11 cellular contexts compared by ENCODE assay signal in genomic region chr20:32830437-32830836, GRCh38. TPM values are rescaled to one million over a fixed set of nuclear protein-coding genes. Genes with fewer than 3 reads are reported as not detected.
DNase-seq lines count a peak whose midpoint lies in the region; ATAC-seq, FAIRE-seq and TF ChIP-seq lines count a peak whose summit lies in the region.
"Had no signal": no experiment of that assay in that cellular context is flagged by ENCODE, and none has a peak within 500 bp of the region (broad histone marks: within the 10 kb centered on the region; RNA-seq: fewer than 3 reads in every experiment).

No MANE protein-coding gene starts in this region.

- H3K27me3 Mint-ChIP-seq in T-helper 2 cell treated with Interferon-gamma antibody and Interleukin-4, amounts not matched to agents 5 μg/mL and 100 μg/mL, for 36 hours (ENCODE audit: low read depth): no peaks in the 10 kb centered on the region

- no peak overlapping the region for H2AFZ ChIP-seq in PC-3 (ENCODE audit: low read length)

- in situ Hi-C loops in brain microvascular endothelial cell (cut with HindIII; ENCODE audit: low pct_ligation_motif_present, low sequenced_read_pairs): no loop called here

- 78 to 96% (median 88%) methylated on average over 3 of the region's 3 CpGs for WGBS in stomach, 5 donors

- H3F3A ChIP-seq in PC-3 (ENCODE audit: low read length, unreplicated experiment): no peaks in the 10 kb centered on the region

- CTCF ChIA-PET in PC-3 (lab: Charles Lee): no interaction called here

- no peak overlapping the region for H3K4me3 Mint-ChIP-seq in T-helper 2 cell treated with Interferon-gamma antibody and Interleukin-4, amounts not matched to agents 5 μg/mL and 100 μg/mL, for 36 hours

- no TSS peak for BruUV-seq in PC-3 (replicated peaks; lab: Mats Ljungman, UMichigan)

- H3K27ac Mint-ChIP-seq in T-helper 2 cell treated with Interferon-gamma antibody and Interleukin-4, amounts not matched to agents 5 μg/mL and 100 μg/mL, for 36 hours: no peak overlapping the region

- no peak for FAIRE-seq in GM12891 (lab: Jason Lieb, UNC)
- FAIRE-seq: astrocyte had no signal

- H3K4me1 Mint-ChIP-seq in T-helper 2 cell treated with Interferon-gamma antibody and Interleukin-4, amounts not matched to agents 5 μg/mL and 100 μg/mL, for 36 hours (ENCODE audit: low read depth): peaks cover 33% of the 10 kb centered on the region

- H3K4me3 ChIP-seq in brain microvascular endothelial cell (ENCODE audit: low read depth, low read length) (no peak overlapping the region), stomach (no peak overlapping the region), PC-3 (ENCODE audit: low read length) (no peak overlapping the region)

- TF ChIP-seq CTCF in brain microvascular endothelial cell (IDR thresholded peaks at IDR 0.05; ENCODE audit: low read depth, low read length, missing control alignments): no peak
- TF ChIP-seq CTCF in stomach (IDR thresholded peaks at IDR 0.05): no peak
- TF ChIP-seq CTCF in PC-3 (conservative IDR thresholded peaks at IDR 0.05; ENCODE audit: low read depth, low read length): no peak

- H3K4me2 ChIP-seq in PC-3 (ENCODE audit: low read length): no peak overlapping the region

- H3K9ac ChIP-seq in PC-3 (ENCODE audit: low read length): no peak overlapping the region

- TF ChIP-seq POLR2A in stomach (IDR thresholded peaks at IDR 0.05): no peak
- TF ChIP-seq POLR2A in GM12891 (IDR thresholded peaks at IDR 0.05; ENCODE audit: low read depth, low read length): no peak

- peaks cover 65% of the 10 kb centered on the region for H3K36me3 Mint-ChIP-seq in T-helper 2 cell treated with Interferon-gamma antibody and Interleukin-4, amounts not matched to agents 5 μg/mL and 100 μg/mL, for 36 hours (ENCODE audit: low read depth)

- H3K27me3 ChIP-seq in brain microvascular endothelial cell (replicated peaks) (no peaks in the 10 kb centered on the region), stomach (no peaks in the 10 kb centered on the region), PC-3 (ENCODE audit: low read length) (no peaks in the 10 kb centered on the region)

- intact Hi-C loops in left colon (cut with DNase I, micrococcal nuclease) (no loop called here), stomach (cut with DNase I; ENCODE audit: low total_unique reads) (no loop called here), PC-3 (cut with micrococcal nuclease) (no loop called here)

- peaks cover 14 to 64% (median 45%) of the 10 kb centered on the region in 4 donors for H3K4me1 ChIP-seq in stomach
- H3K4me1 ChIP-seq in PC-3 (ENCODE audit: insufficient read depth, low read length): peaks cover 11% of the 10 kb centered on the region; the same call in 1 of the 2 replicates

- DNase-seq in LHCN-M2 (ENCODE audit: low read depth) (peak; percentile 36), brain microvascular endothelial cell (peak; percentile 36), left colon (peak in 1 of 2 donors; percentile 40), stomach (no peak), GM12891 (ENCODE audit: insufficient read length, low spot score) (no peak), PC-3 (no peak)
- DNase-seq in T-helper 2 cell treated with Interferon-gamma antibody and Interleukin-4, amounts not matched to agents 5 μg/mL and 100 μg/mL, for 36 hours (ENCODE audit: low spot score): no peak
- DNase-seq: islet precursor cell had no signal

- H3K79me2 ChIP-seq in PC-3 (ENCODE audit: low read length): peaks cover 88% of the 10 kb centered on the region

- H3K36me3 ChIP-seq in brain microvascular endothelial cell (replicated peaks) (peaks cover 34% of the 10 kb centered on the region), stomach (peaks cover 28 to 74% (median 58%) of the 10 kb centered on the region in 4 donors), PC-3 (ENCODE audit: low read depth, low read length) (peaks cover 72% of the 10 kb centered on the region)

- POLR2A ChIA-PET in PC-3 (lab: Charles Lee; ENCODE audit: unreplicated experiment): interaction anchor here (0.6 kb wide), 1 partner anchor 30 kb away, joined by 3 read pairs; no protein-coding TSS in a partner anchor

- no peak for TF ChIP-seq EP300 in stomach (IDR thresholded peaks at IDR 0.05)

- H4K20me1 ChIP-seq in PC-3 (ENCODE audit: low read length): peaks cover 44% of the 10 kb centered on the region

- H3K9me3 Mint-ChIP-seq in T-helper 2 cell treated with Interferon-gamma antibody and Interleukin-4, amounts not matched to agents 5 μg/mL and 100 μg/mL, for 36 hours: no peaks in the 10 kb centered on the region

- H3K27ac ChIP-seq in brain microvascular endothelial cell (no peak overlapping the region), stomach (peak overlapping the region in 4 of 5 donors; percentile 59 to 82 (median 72)), PC-3 (ENCODE audit: low read length) (no peak overlapping the region)

- H3K9me3 ChIP-seq in stomach (no peaks in the 10 kb centered on the region), PC-3 (ENCODE audit: low read length) (no peaks in the 10 kb centered on the region)

- ATAC-seq in left colon (peak; percentile 51), HG02884 (IDR thresholded peaks at IDR 0.05; ENCODE audit: unreplicated experiment) (no peak), PC-3 (no peak)

- no peaks in the 10 kb centered on the region for H3K9me2 ChIP-seq in PC-3 (replicated peaks; ENCODE audit: low read length)

TF ChIP-seq in GM12891, 5 proteins besides CTCF, POLR2A, EP300 and RAD21:
- TF ChIP-seq POU2F2 (IDR thresholded peaks at IDR 0.05; ENCODE audit: low read depth, low read length) (no peak), POLR2AphosphoS5 (IDR thresholded peaks at IDR 0.05; ENCODE audit: low read depth, low read length) (no peak), TAF1 (IDR thresholded peaks at IDR 0.05; ENCODE audit: low read depth, low read length) (no peak), PAX5 (IDR thresholded peaks at IDR 0.05; ENCODE audit: insufficient read depth, low read length, severe bottlenecking) (no peak), SPI1 (IDR thresholded peaks at IDR 0.05; ENCODE audit: low read depth, low read length) (no peak)

RNA-seq across cellular contexts. Expression of gene MAPRE1, which starts 10.7 kb away (rescaled TPM):
- 152 and 158 TPM in 2 replicates for total RNA-seq in LHCN-M2 (2014; rRNA removed)
- polyA plus RNA-seq in LHCN-M2 (2012): 114 TPM
- 10 to 100 TPM; 75.6 to 85.5 TPM for total RNA-seq in left colon
- 100 to 1,000 TPM in 1 of 5 donors, 10 to 100 TPM in 4; 24.5 to 143 (median 62.2) TPM for total RNA-seq in stomach
- polyA plus RNA-seq in stomach: 10 to 100 TPM; 26.3 to 57.9 (median 49.7) TPM
- polyA plus RNA-seq in GM12891 (2012; ENCODE audit: low read depth, missing spikeins): 103 TPM
- total RNA-seq in PC-3 (2014; rRNA removed): 81.4 and 91.3 TPM in 2 replicates

RNA-seq across cellular contexts. Expression of gene EFCAB8, which starts 28.3 kb away (rescaled TPM):
- total RNA-seq in LHCN-M2 (2014; rRNA removed): 0.17 TPM in 1 of 2 replicates, not detected in the other
- polyA plus RNA-seq in LHCN-M2 (2012): not detected
- under 1 TPM in 1 of 2 donors, not detected in 1; 0.11 TPM for total RNA-seq in left colon
- under 1 TPM in 2 of 5 donors, not detected in 3; 0.18 to 0.45 TPM for total RNA-seq in stomach
- polyA plus RNA-seq in stomach: not detected
- polyA plus RNA-seq in GM12891 (2012; ENCODE audit: low read depth, missing spikeins): 0.03 TPM
- total RNA-seq in PC-3 (2014; rRNA removed): not detected in 2 replicates
- total RNA-seq: NCI-H460 had no signal

Comparison
In these comparisons a context has a peak if more than half of its experiments do, and no peak if none do; other contexts are left out.
1. DNase-seq: peak in LHCN-M2 (single experiment) and brain microvascular endothelial cell (single experiment); none in stomach (single experiment), T-helper 2 cell treated with Interferon-gamma antibody and Interleukin-4, amounts not matched to agents 5 μg/mL and 100 μg/mL, for 36 hours (single experiment), GM12891 (single experiment) and PC-3 (single experiment).
2. H3K27ac ChIP-seq: peak in stomach (4 of 5); none in brain microvascular endothelial cell (single experiment) and PC-3 (single experiment).